In genomic region chr14:88310457-88310856, GRCh38 we compare ENCODE assay signal across 22 cellular contexts. TPM values are rescaled to one million over a fixed set of nuclear protein-coding genes. Genes with fewer than 3 reads are reported as not detected.
A peak's percentile ranks its signal among the peaks of the same experiment; 100 is the strongest.
DNase-seq lines count a peak whose midpoint lies in the region; ATAC-seq and TF ChIP-seq lines count a peak whose summit lies in the region.
"Had no signal": no experiment of that assay in that cellular context is flagged by ENCODE, and none has a peak within 500 bp of the region (broad histone marks: within the 10 kb centered on the region; RNA-seq: fewer than 3 reads in every experiment).

No MANE protein-coding gene starts in this region.

- H3K36me3 Mint-ChIP-seq in WTC11 (peaks cover 7% of the 10 kb centered on the region; the same call in 1 of the 2 replicates), endodermal cell (ENCODE audit: low read depth) (no peaks in the 10 kb centered on the region), neural progenitor cell (peaks cover 30% of the 10 kb centered on the region)
- H3K36me3 Mint-ChIP-seq: CD14-positive monocyte had no signal

- no peaks in the 10 kb centered on the region for H3K4me1 ChIP-seq in endodermal cell (ENCODE audit: control insufficient read depth, insufficient read depth, low read length)
- H3K4me1 ChIP-seq in neural progenitor cell: peaks cover 55% of the 10 kb centered on the region
- H3K4me1 ChIP-seq in transverse colon: no peaks in the 10 kb centered on the region
- H3K4me1 ChIP-seq: A549 had no signal

- WGBS in endodermal cell (ENCODE audit: insufficient coverage in 1 of 2, insufficient read length in 1 of 2), 2 experiments: 46 to 53% methylated on average over 2 to 4 of the region's 4 CpGs
- 57 to 80% methylated on average over 1 to 4 of the region's 4 CpGs for WGBS in transverse colon (ENCODE audit: low coverage in 1 of 2), 2 donors

- H3K4me3 ChIP-seq in endodermal cell (ENCODE audit: low read length): no peak overlapping the region
- peak overlapping the region; percentile 41 for H3K4me3 ChIP-seq in neural progenitor cell
- no peak overlapping the region for H3K4me3 ChIP-seq in transverse colon
- H3K4me3 ChIP-seq: A549; BLaER1 treated with 17β-estradiol and CSF1 and Interleukin-3, amounts not matched to agents 10 nM and 100 nM had no signal

- peaks cover 24% of the 10 kb centered on the region for H3F3A ChIP-seq in neural progenitor cell (ENCODE audit: low read depth)

- no peak overlapping the region for H3K9ac ChIP-seq in endodermal cell (ENCODE audit: extremely low read depth, low read length, poor library complexity, severe bottlenecking)
- H3K9ac ChIP-seq in neural progenitor cell: no peak overlapping the region
- H3K9ac ChIP-seq: BLaER1 treated with 17β-estradiol and CSF1 and Interleukin-3, amounts not matched to agents 10 nM and 100 nM had no signal

- H3K27me3 ChIP-seq in endodermal cell (ENCODE audit: control insufficient read depth, insufficient read depth, low read length, poor library complexity, severe bottlenecking) (peaks cover 15% of the 10 kb centered on the region), neural progenitor cell (no peaks in the 10 kb centered on the region), transverse colon (no peaks in the 10 kb centered on the region)
- H3K27me3 ChIP-seq: BE2C; BLaER1 treated with 17β-estradiol and CSF1 and Interleukin-3, amounts not matched to agents 10 nM and 100 nM had no signal

- H3K79me2 ChIP-seq in neural progenitor cell (ENCODE audit: low read depth): peaks cover 33% of the 10 kb centered on the region

- DNase-seq in WTC11 (ENCODE audit: low spot score): no peak
- DNase-seq in endodermal cell: peak; percentile 79
- peak; percentile 95 for DNase-seq in neural progenitor cell (ENCODE audit: low spot score)
- DNase-seq in retina: peak; percentile 57
- no peak for DNase-seq in NCI-H2029 treated with DMSO at 0.1 percent for 48 hours (lab: John Stamatoyannopoulos, UW)
- no peak for DNase-seq in transverse colon
- DNase-seq: 8988T; ACHN; AML-193; BE2C; CD4-positive, alpha-beta T cell; CD8-positive, alpha-beta memory T cell; DMS 273 treated with DMSO at 0.1 percent for 48 hours; DMS79; EL; GF-D8; H7; HCEC 1CT had no signal

- H3K27me3 Mint-ChIP-seq in WTC11 (ENCODE audit: low read depth) (no peaks in the 10 kb centered on the region; the same call in 1 of the 2 replicates), endodermal cell (ENCODE audit: insufficient read depth) (peaks cover 8% of the 10 kb centered on the region), neural progenitor cell (ENCODE audit: insufficient read depth, low read depth) (peaks cover 5% of the 10 kb centered on the region)

- no peak for TF ChIP-seq EP300 in transverse colon (IDR thresholded peaks at IDR 0.05; ENCODE audit: low read depth)

- POLR2A ChIA-PET in WTC11 (lab: Charles Lee): no interaction called here

- CTCF ChIA-PET in WTC11 (lab: Charles Lee): no interaction called here

- no peak overlapping the region for H2AFZ ChIP-seq in neural progenitor cell (replicated peaks)

- no peak for TF ChIP-seq CTCF in WTC11 (IDR thresholded peaks at IDR 0.05)
- no peak for TF ChIP-seq CTCF in endodermal cell (conservative IDR thresholded peaks at IDR 0.05)
- no peak for TF ChIP-seq CTCF in neural progenitor cell (IDR thresholded peaks at IDR 0.05)
- TF ChIP-seq CTCF in transverse colon (IDR thresholded peaks at IDR 0.05): no peak

- H3K9me3 ChIP-seq in endodermal cell (ENCODE audit: control insufficient read depth, low read length) (peaks cover 8% of the 10 kb centered on the region), neural progenitor cell (ENCODE audit: low read depth) (no peaks in the 10 kb centered on the region), transverse colon (no peaks in the 10 kb centered on the region)
- H3K9me3 ChIP-seq: A549, BE2C had no signal

- TF ChIP-seq POLR2A in transverse colon (IDR thresholded peaks at IDR 0.05): no peak

- in situ Hi-C loops in transverse colon (cut with MboI; ENCODE audit: low pct_ligation_motif_present in 1 of 4, low pct_unique_long_range_greater_than_20kb in 1 of 4, low sequenced_read_pairs in 3 of 4): no loop called here

- H3K9me3 Mint-ChIP-seq in WTC11 (peaks cover 16% of the 10 kb centered on the region), endodermal cell (peaks cover 7% of the 10 kb centered on the region), neural progenitor cell (peaks cover 36% of the 10 kb centered on the region)

- peak overlapping the region; percentile 85 for H3K4me2 ChIP-seq in neural progenitor cell
- H3K4me2 ChIP-seq: A549; BLaER1 treated with 17β-estradiol and CSF1 and Interleukin-3, amounts not matched to agents 10 nM and 100 nM had no signal

- no peaks in the 10 kb centered on the region for H3K4me1 Mint-ChIP-seq in WTC11
- no peaks in the 10 kb centered on the region for H3K4me1 Mint-ChIP-seq in endodermal cell
- H3K4me1 Mint-ChIP-seq in neural progenitor cell: peaks cover 8% of the 10 kb centered on the region
- H3K4me1 Mint-ChIP-seq: CD8-positive, alpha-beta memory T cell had no signal

- intact Hi-C loops in transverse colon (cut with DNase I; ENCODE audit: low total_unique reads): no loop called here

- H3K36me3 ChIP-seq in endodermal cell (ENCODE audit: control insufficient read depth, insufficient read depth, low read length) (no peaks in the 10 kb centered on the region), neural progenitor cell (no peaks in the 10 kb centered on the region), transverse colon (no peaks in the 10 kb centered on the region)
- H3K36me3 ChIP-seq: BE2C had no signal

- H3K27ac ChIP-seq in endodermal cell (ENCODE audit: low read depth, low read length) (peak overlapping the region; percentile 95), neural progenitor cell (peak overlapping the region; percentile 92), transverse colon (no peak overlapping the region)
- H3K27ac ChIP-seq: A549; BLaER1 treated with 17β-estradiol and CSF1 and Interleukin-3, amounts not matched to agents 10 nM and 100 nM had no signal

- ATAC-seq in WTC11: peak; percentile 39
- ATAC-seq in HG03280 (IDR thresholded peaks at IDR 0.05; ENCODE audit: unreplicated experiment): no peak
- ATAC-seq: A549 had no signal

- H3K4me3 Mint-ChIP-seq in WTC11 (no peak overlapping the region), endodermal cell (no peak overlapping the region), neural progenitor cell (no peak overlapping the region)
- H3K4me3 Mint-ChIP-seq: CD14-positive monocyte; CD4-positive, alpha-beta T cell; CD8-positive, alpha-beta memory T cell had no signal

- H3K27ac Mint-ChIP-seq in WTC11 (no peak overlapping the region), endodermal cell (no peak overlapping the region), neural progenitor cell (no peak overlapping the region)
- H3K27ac Mint-ChIP-seq: CD14-positive monocyte; CD4-positive, alpha-beta T cell had no signal

- no peaks in the 10 kb centered on the region for H4K20me1 ChIP-seq in neural progenitor cell (ENCODE audit: low read depth)
- H4K20me1 ChIP-seq: BLaER1 treated with 17β-estradiol and CSF1 and Interleukin-3, amounts not matched to agents 10 nM and 100 nM had no signal

TF ChIP-seq in WTC11, 78 proteins besides CTCF, POLR2A, EP300 and RAD21 (continues in another document):
- TF ChIP-seq AFF4 (CRISPR knock-in tag; IDR thresholded peaks at IDR 0.05; ENCODE audit: borderline replicate concordance) (no peak), TP53 (CRISPR knock-in tag; IDR thresholded peaks at IDR 0.05) (no peak)

RNA-seq across cellular contexts. Expression of gene KCNK10, which starts 12.6 kb away (rescaled TPM):
- total RNA-seq in WTC11 (2021): 0.53 to 0.96 TPM (median 0.87 TPM) in 3 replicates
- total RNA-seq in endodermal cell: 1 to 10 TPM in 1 of 2 donors, under 1 TPM in 1; 0.24 to 1.8 TPM
- 15.9 TPM for polyA plus RNA-seq in endodermal cell (2013, experiment 1 of 2)
- 11.8 TPM for polyA plus RNA-seq in endodermal cell (2013, experiment 2 of 2)
- 6.9 and 11.0 TPM in 2 replicates for total RNA-seq in neural progenitor cell (ENCODE audit: low replicate concordance)
- 1 to 10 TPM; 2.2 to 7.4 (median 3.2) TPM for total RNA-seq in transverse colon
- total RNA-seq: CD4-positive, alpha-beta T cell; CD8-positive, alpha-beta memory T cell had no signal
- polyA plus RNA-seq: A549; CD8-positive, alpha-beta memory T cell had no signal

Comparison
In these comparisons a context has a peak if more than half of its experiments do, and no peak if none do; other contexts are left out.
1. DNase-seq: peak in endodermal cell (single experiment), neural progenitor cell (single experiment) and retina (single experiment); none in WTC11 (single experiment), NCI-H2029 treated with DMSO at 0.1 percent for 48 hours (single experiment) and transverse colon (single experiment).
2. H3K27ac ChIP-seq: peak in endodermal cell (single experiment) and neural progenitor cell (single experiment); none in transverse colon (0 of 4).